In the genomic region with DNA sequence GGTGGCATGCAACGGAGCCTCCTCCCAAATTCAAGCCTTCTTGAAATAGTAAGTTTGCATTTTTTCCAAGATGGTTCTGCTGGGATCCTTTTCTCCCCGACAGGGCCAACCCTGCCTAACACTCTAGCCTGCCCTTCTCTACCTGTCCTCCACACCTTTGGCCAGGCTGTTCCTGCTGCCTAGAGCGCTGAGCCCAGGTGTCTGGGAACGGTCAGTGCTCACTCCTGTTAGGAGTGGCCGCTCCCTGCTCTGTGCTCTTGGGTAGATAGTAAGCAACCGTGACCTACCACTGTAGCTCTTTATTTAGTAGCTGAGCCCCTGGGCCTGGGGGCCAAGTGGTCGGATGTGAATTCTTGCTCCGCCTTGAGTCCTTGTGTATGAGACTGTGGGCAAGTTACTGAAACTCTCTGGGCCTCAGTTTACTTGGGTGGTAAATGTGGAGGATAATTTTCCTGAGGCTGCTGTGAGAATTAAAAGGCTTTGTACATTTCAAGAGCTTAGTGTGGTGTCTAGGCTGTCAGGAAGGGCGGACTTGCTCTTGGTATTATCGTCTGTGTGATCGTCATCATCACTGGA, we compare ENCODE assay signal across 9 cellular contexts. TPM values are rescaled to one million over a fixed set of nuclear protein-coding genes. Genes with fewer than 3 reads are reported as not detected.
DNase-seq lines count a peak whose midpoint lies in the region; ATAC-seq and TF ChIP-seq lines count a peak whose summit lies in the region.
"Had no signal": no experiment of that assay in that cellular context is flagged by ENCODE, and none has a peak within 500 bp of the region (broad histone marks: within the 10 kb centered on the region; RNA-seq: fewer than 3 reads in every experiment).

No MANE protein-coding gene starts in this region.

- no peak overlapping the region for H3K4me3 ChIP-seq in transverse colon
- H3K4me3 ChIP-seq: ovary had no signal

- H3K9me3 ChIP-seq in transverse colon, result no peaks in the 10 kb centered on the region
- H3K9me3 ChIP-seq: ovary had no signal

- CTCF ChIA-PET in activated CD8-positive, alpha-beta memory T cell treated with anti-CD3 and anti-CD28 coated beads, Interleukin-2, amount 10 ng/mL, durations not matched to agents 7 days and 5 days (lab: Charles Lee), result interaction anchor here (1.2 to 3.2 kb wide), 6 partner anchors 9 to 148 kb away, joined by 3 to 35 read pairs (median 9); no protein-coding TSS in a partner anchor
- CTCF ChIA-PET in activated CD8-positive, alpha-beta T cell treated with anti-CD3 and anti-CD28 coated beads for 36 hours (lab: Charles Lee), result interaction anchor here (2.0 to 3.2 kb wide), 2 partner anchors 12 to 153 kb away, joined by 6 to 13 read pairs; no protein-coding TSS in a partner anchor

- no peaks in the 10 kb centered on the region for H3K9me3 Mint-ChIP-seq in activated CD8-positive, alpha-beta memory T cell treated with anti-CD3 and anti-CD28 coated beads, Interleukin-2, amount 10 ng/mL, durations not matched to agents 7 days and 5 days (ENCODE audit: low read depth)
- peaks cover 8% of the 10 kb centered on the region for H3K9me3 Mint-ChIP-seq in activated CD8-positive, alpha-beta T cell treated with anti-CD3 and anti-CD28 coated beads for 36 hours
- no peaks in the 10 kb centered on the region for H3K9me3 Mint-ChIP-seq in memory B cell

- peaks cover 62% of the 10 kb centered on the region for H3K4me1 Mint-ChIP-seq in activated CD8-positive, alpha-beta memory T cell treated with anti-CD3 and anti-CD28 coated beads, Interleukin-2, amount 10 ng/mL, durations not matched to agents 7 days and 5 days
- H3K4me1 Mint-ChIP-seq in activated CD8-positive, alpha-beta T cell treated with anti-CD3 and anti-CD28 coated beads for 36 hours (ENCODE audit: low read depth), result peaks cover 78% of the 10 kb centered on the region
- H3K4me1 Mint-ChIP-seq in memory B cell, result peaks cover 52% of the 10 kb centered on the region

- no peak for ATAC-seq in activated CD8-positive, alpha-beta memory T cell treated with anti-CD3 and anti-CD28 coated beads, Interleukin-2, amount 10 ng/mL, durations not matched to agents 7 days and 5 days
- ATAC-seq in activated CD8-positive, alpha-beta T cell treated with anti-CD3 and anti-CD28 coated beads for 36 hours, result no peak
- ATAC-seq in memory B cell (ENCODE audit: low read depth), result no peak
- no peak for ATAC-seq in HG03565 (IDR thresholded peaks at IDR 0.05; ENCODE audit: unreplicated experiment)

- H3K27me3 Mint-ChIP-seq in activated CD8-positive, alpha-beta memory T cell treated with anti-CD3 and anti-CD28 coated beads, Interleukin-2, amount 10 ng/mL, durations not matched to agents 7 days and 5 days, result no peaks in the 10 kb centered on the region
- no peaks in the 10 kb centered on the region for H3K27me3 Mint-ChIP-seq in activated CD8-positive, alpha-beta T cell treated with anti-CD3 and anti-CD28 coated beads for 36 hours
- no peaks in the 10 kb centered on the region for H3K27me3 Mint-ChIP-seq in memory B cell

- H3K36me3 Mint-ChIP-seq in activated CD8-positive, alpha-beta memory T cell treated with anti-CD3 and anti-CD28 coated beads, Interleukin-2, amount 10 ng/mL, durations not matched to agents 7 days and 5 days, result no peaks in the 10 kb centered on the region
- H3K36me3 Mint-ChIP-seq in activated CD8-positive, alpha-beta T cell treated with anti-CD3 and anti-CD28 coated beads for 36 hours (ENCODE audit: low read depth), result peaks cover 17% of the 10 kb centered on the region
- H3K36me3 Mint-ChIP-seq in memory B cell, result peaks cover 5% of the 10 kb centered on the region

- peaks cover 48 to 87% (median 76%) of the 10 kb centered on the region in 4 donors for H3K4me1 ChIP-seq in transverse colon

- H3K4me3 Mint-ChIP-seq in activated CD8-positive, alpha-beta memory T cell treated with anti-CD3 and anti-CD28 coated beads, Interleukin-2, amount 10 ng/mL, durations not matched to agents 7 days and 5 days, result peak overlapping the region; percentile 68
- H3K4me3 Mint-ChIP-seq in activated CD8-positive, alpha-beta T cell treated with anti-CD3 and anti-CD28 coated beads for 36 hours, result peak overlapping the region; percentile 52
- peak overlapping the region; percentile 66 for H3K4me3 Mint-ChIP-seq in memory B cell

- TF ChIP-seq EP300 in transverse colon (IDR thresholded peaks at IDR 0.05; ENCODE audit: low read depth), result no peak

- H3K36me3 ChIP-seq in transverse colon, result no peaks in the 10 kb centered on the region
- H3K36me3 ChIP-seq: ovary had no signal

- intact Hi-C loops in activated CD8-positive, alpha-beta T cell treated with anti-CD3 and anti-CD28 coated beads for 36 hours (cut with micrococcal nuclease), result no loop called here
- intact Hi-C loops in transverse colon (cut with DNase I; ENCODE audit: low total_unique reads), result no loop called here

- 87 to 100% methylated on average over 1 to 11 of the region's 11 CpGs for WGBS in transverse colon (ENCODE audit: low coverage in 1 of 2), 2 donors

- in situ Hi-C loops in transverse colon (cut with MboI; ENCODE audit: low pct_ligation_motif_present in 1 of 4, low pct_unique_long_range_greater_than_20kb in 1 of 4, low sequenced_read_pairs in 3 of 4), result no loop called here

- no peak for TF ChIP-seq POLR2A in transverse colon (IDR thresholded peaks at IDR 0.05)

- POLR2A ChIA-PET in activated CD8-positive, alpha-beta T cell treated with anti-CD3 and anti-CD28 coated beads for 36 hours (lab: Charles Lee), result interaction anchor here (0.7 to 2.8 kb wide), 8 partner anchors 8 to 77 kb away, joined by 3 to 12 read pairs (median 4); no protein-coding TSS in a partner anchor

- no peaks in the 10 kb centered on the region for H3K27me3 ChIP-seq in transverse colon
- H3K27me3 ChIP-seq: ovary had no signal

- DNase-seq in activated CD8-positive, alpha-beta memory T cell treated with anti-CD3 and anti-CD28 coated beads, Interleukin-2, amount 10 ng/mL, durations not matched to agents 7 days and 5 days, result no peak
- DNase-seq in activated CD8-positive, alpha-beta memory T cell treated with anti-CD3 and anti-CD28 coated beads, Interleukin-2, amount 50 U/mL, for 4 hours, result no peak
- no peak for DNase-seq in activated CD8-positive, alpha-beta T cell treated with anti-CD3 and anti-CD28 coated beads for 36 hours
- DNase-seq in memory B cell (ENCODE audit: low spot score in 2 of 2) (no peak), transverse colon (no peak), cerebellar nuclear complex (lab: John Stamatoyannopoulos, UW) (no peak), SHP77 treated with DMSO at 0.1 percent for 48 hours (lab: John Stamatoyannopoulos, UW) (no peak)
- DNase-seq: ovary had no signal

- peak overlapping the region; percentile 84 to 96 (median 87) for H3K27ac ChIP-seq in transverse colon
- H3K27ac ChIP-seq: ovary had no signal

- peak overlapping the region; percentile 91 for H3K27ac Mint-ChIP-seq in activated CD8-positive, alpha-beta memory T cell treated with anti-CD3 and anti-CD28 coated beads, Interleukin-2, amount 10 ng/mL, durations not matched to agents 7 days and 5 days
- H3K27ac Mint-ChIP-seq in activated CD8-positive, alpha-beta T cell treated with anti-CD3 and anti-CD28 coated beads for 36 hours, result peak overlapping the region; percentile 89
- H3K27ac Mint-ChIP-seq in memory B cell, result peak overlapping the region; percentile 75

- no peak for TF ChIP-seq CTCF in activated CD8-positive, alpha-beta T cell treated with anti-CD3 and anti-CD28 coated beads for 36 hours (IDR thresholded peaks at IDR 0.05)
- no peak for TF ChIP-seq CTCF in transverse colon (IDR thresholded peaks at IDR 0.05)

RNA-seq across cellular contexts. Expression of a gene that starts 44.0 kb away (rescaled TPM):
- total RNA-seq in activated CD8-positive, alpha-beta memory T cell treated with anti-CD3 and anti-CD28 coated beads, Interleukin-2, amount 10 ng/mL, durations not matched to agents 7 days and 5 days, result 10 to 100 TPM; 43.1 to 55.1 TPM
- 10 to 100 TPM; 33.6 to 34.5 TPM for total RNA-seq in activated CD8-positive, alpha-beta T cell treated with anti-CD3 and anti-CD28 coated beads for 36 hours
- 100 to 1,000 TPM; 100 to 139 (median 120) TPM for total RNA-seq in transverse colon
